Comparison of ENCODE assay signal across 32 cellular contexts in the genomic region with DNA sequence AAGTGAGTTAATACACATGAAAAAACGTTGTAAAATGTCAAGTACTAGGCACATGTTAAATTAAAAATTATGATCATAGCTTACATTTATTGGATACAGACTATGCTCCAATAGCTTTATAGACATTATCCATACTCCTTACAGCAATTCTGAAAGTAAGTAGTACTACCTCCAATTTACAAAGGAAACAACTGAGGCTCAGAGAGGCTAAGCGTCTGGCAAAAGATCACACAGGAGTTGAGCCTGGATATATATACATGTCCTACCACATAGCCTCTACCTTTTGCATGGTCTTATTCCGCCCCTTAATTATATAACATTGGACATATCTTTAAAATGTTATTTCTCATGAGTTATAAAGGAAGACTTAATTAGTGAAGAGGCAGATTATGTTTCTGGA.
"Had no signal": no experiment of that assay in that cellular context is flagged by ENCODE, and none has a peak within 500 bp of the region (broad histone marks: within the 10 kb centered on the region; RNA-seq: fewer than 3 reads in every experiment).

No MANE protein-coding gene starts in this region.

- DNase-seq: activated effector memory CD4-positive, alpha-beta T cell treated with anti-CD3 and anti-CD28 coated beads, Interleukin-2, amount 50 U/mL, for 16 hours; activated effector memory CD4-positive, alpha-beta T cell treated with Interleukin-2 at 50 U/mL for 16 hours; activated gamma-delta T cell; activated gamma-delta T cell treated with Interleukin-2 at 50 U/mL for 16 hours; activated naive CD4-positive, alpha-beta T cell; activated naive CD4-positive, alpha-beta T cell treated with anti-CD3 and anti-CD28 coated beads for 36 hours; activated naive CD4-positive, alpha-beta T cell treated with anti-CD3 and anti-CD28 coated beads, Interleukin-2, amount 10 ng/mL, durations not matched to agents 7 days and 5 days; activated naive CD4-positive, alpha-beta T cell treated with anti-CD3 and anti-CD28 coated beads, Interleukin-2, amount 50 U/mL, for 16 hours; activated naive CD4-positive, alpha-beta T cell treated with Interleukin-2 at 50 U/mL for 16 hours; activated naive CD8-positive, alpha-beta T cell treated with anti-CD3 and anti-CD28 coated beads for 36 hours; activated naive CD8-positive, alpha-beta T cell treated with anti-CD3 and anti-CD28 coated beads, Interleukin-2, amount 10 ng/mL, durations not matched to agents 7 days and 5 days; activated naive CD8-positive, alpha-beta T cell treated with anti-CD3 and anti-CD28 coated beads, Interleukin-2, amount 50 U/mL, for 24 hours; activated T-cell treated with anti-CD3 and anti-CD28 coated beads, Interleukin-2, amount 50 U/mL, for 4 hours; activated T-cell treated with anti-CD3 and anti-CD28 coated beads, Interleukin-2, amount 50 U/mL, for 48 hours; activated T-cell treated with anti-CD3 and anti-CD28 coated beads, Interleukin-2, amount 50 U/mL, for 72 hours; adrenal gland; amniotic stem cell; amygdala; anterior cingulate cortex; aorta; body of pancreas; brain microvascular endothelial cell; caudate nucleus; central memory CD4-positive, alpha-beta T cell; cerebellar nuclear complex had no signal

- H3K27ac ChIP-seq: adrenal gland, ascending aorta, body of pancreas, brain microvascular endothelial cell, breast epithelium, cardiac muscle cell had no signal

- ATAC-seq: activated naive CD4-positive, alpha-beta T cell treated with anti-CD3 and anti-CD28 coated beads, Interleukin-2, amount 50 U/mL, for 72 hours; activated naive CD8-positive, alpha-beta T cell treated with anti-CD3 and anti-CD28 coated beads, Interleukin-2, amount 50 U/mL, for 24 hours; activated T-cell treated with anti-CD3 and anti-CD28 coated beads, Interleukin-2, amount 50 U/mL, for 4 hours; activated T-cell treated with anti-CD3 and anti-CD28 coated beads, Interleukin-2, amount 50 U/mL, for 72 hours; activated T-helper 17 cell treated with anti-CD3 and anti-CD28 coated beads, Interleukin-2, amount 50 U/mL, for 72 hours; body of pancreas had no signal

- H3K9me3 ChIP-seq: adrenal gland, ascending aorta, body of pancreas, breast epithelium had no signal

- H3K4me3 ChIP-seq: adrenal gland, ascending aorta, body of pancreas, breast epithelium, cardiac muscle cell had no signal

- H3K36me3 ChIP-seq: adrenal gland, ascending aorta, brain microvascular endothelial cell, breast epithelium had no signal

- FAIRE-seq: astrocyte, bronchial epithelial cell had no signal

- H3K27me3 ChIP-seq: adrenal gland, ascending aorta, body of pancreas, brain microvascular endothelial cell, breast epithelium, cardiac muscle cell had no signal

- H3K4me1 ChIP-seq: breast epithelium had no signal
